In genomic region chr12:41724216-41724615, GRCh38 we compare ENCODE assay signal across 28 cellular contexts.
DNase-seq lines count a peak whose midpoint lies in the region; ATAC-seq, FAIRE-seq and TF ChIP-seq lines count a peak whose summit lies in the region.
"Had no signal": no experiment of that assay in that cellular context is flagged by ENCODE, and none has a peak within 500 bp of the region (broad histone marks: within the 10 kb centered on the region; RNA-seq: fewer than 3 reads in every experiment).

No MANE protein-coding gene starts in this region.

- H3K4me1 ChIP-seq in RWPE2 (ENCODE audit: insufficient read depth, poor library complexity, severe bottlenecking) (no peaks in the 10 kb centered on the region), pancreas (no peaks in the 10 kb centered on the region), smooth muscle cell (ENCODE audit: low read depth) (peaks cover 4% of the 10 kb centered on the region)
- H3K4me1 ChIP-seq: colonic mucosa, esophagus squamous epithelium, gastrocnemius medialis, left ventricle myocardium inferior, right atrium auricular region, spleen had no signal

- H2AFZ ChIP-seq in smooth muscle cell (ENCODE audit: low read depth): no peak overlapping the region

- TF ChIP-seq CTCF in RWPE2 (IDR thresholded peaks at IDR 0.05; ENCODE audit: poor library complexity, severe bottlenecking) (no peak), pancreas (IDR thresholded peaks at IDR 0.05) (no peak), smooth muscle cell (IDR thresholded peaks at IDR 0.05; ENCODE audit: borderline replicate concordance, insufficient read depth, poor library complexity, severe bottlenecking) (no peak)

- no peaks in the 10 kb centered on the region for H3K9me3 ChIP-seq in RWPE2 (ENCODE audit: severe bottlenecking)
- H3K9me3 ChIP-seq in pancreas: no peaks in the 10 kb centered on the region
- H3K9me3 ChIP-seq in smooth muscle cell (replicated peaks; ENCODE audit: low read depth): no peaks in the 10 kb centered on the region
- H3K9me3 ChIP-seq: colonic mucosa, esophagus squamous epithelium, gastrocnemius medialis, left ventricle myocardium inferior, right atrium auricular region, spleen had no signal

- WGBS in pancreas, 2 donors: 12 to 17% methylated on average over 2 of the region's 2 CpGs
- WGBS in smooth muscle cell (ENCODE audit: low lambda C conversion rate): 82% methylated on average over 2 of the region's 2 CpGs

- H3K4me2 ChIP-seq in smooth muscle cell: no peak overlapping the region

- intact Hi-C loops in pancreas (cut with DNase I): no loop called here

- no peaks in the 10 kb centered on the region for H3K27me3 ChIP-seq in RWPE2 (ENCODE audit: insufficient read depth, poor library complexity, severe bottlenecking)
- no peaks in the 10 kb centered on the region for H3K27me3 ChIP-seq in pancreas
- no peaks in the 10 kb centered on the region for H3K27me3 ChIP-seq in smooth muscle cell (ENCODE audit: low read depth)
- H3K27me3 ChIP-seq: colonic mucosa, esophagus squamous epithelium, gastrocnemius medialis, right atrium auricular region, spleen had no signal

- no peak for FAIRE-seq in pancreas (lab: Jason Lieb, UNC)

- no peak overlapping the region for H3K27ac ChIP-seq in RWPE2 (ENCODE audit: poor library complexity, severe bottlenecking)
- H3K27ac ChIP-seq in pancreas: no peak overlapping the region
- no peak overlapping the region for H3K27ac ChIP-seq in smooth muscle cell (ENCODE audit: low read depth)
- H3K27ac ChIP-seq: colonic mucosa, esophagus squamous epithelium, gastrocnemius medialis, left ventricle myocardium inferior, right atrium auricular region, spleen had no signal

- DNase-seq in DMS53 (lab: John Stamatoyannopoulos, UW): peak; percentile 54
- no peak for DNase-seq in DMS53 treated with DMSO at 0.1 percent for 48 hours (lab: John Stamatoyannopoulos, UW; ENCODE audit: unreplicated experiment)
- DNase-seq in NCI-H226: peak; percentile 36
- DNase-seq in RWPE2 (ENCODE audit: low spot score): no peak
- DNase-seq in kidney tubule cell (ENCODE audit: low spot score): peak; percentile 56
- no peak for DNase-seq in pancreas
- DNase-seq in NCI-H345 treated with DMSO at 0.1 percent for 48 hours (lab: John Stamatoyannopoulos, UW; ENCODE audit: unreplicated experiment): no peak
- DNase-seq in smooth muscle cell (lab: John Stamatoyannopoulos, UW; ENCODE audit: unreplicated experiment): no peak
- DNase-seq: 8988T; activated naive CD4-positive, alpha-beta T cell treated with anti-CD3 and anti-CD28 coated beads, Interleukin-2, amount 10 ng/mL, durations not matched to agents 7 days and 5 days; activated T-cell treated with anti-CD3 and anti-CD28 coated beads, Interleukin-2, amount 50 U/mL, for 24 hours; amniotic stem cell; CD4-positive, alpha-beta T cell; colonic mucosa; esophagus squamous epithelium; gastrocnemius medialis; GOT3; hippocampal formation; immature natural killer cell; left ventricle myocardium inferior; naive thymus-derived CD4-positive, alpha-beta T cell; NCI-H1105 treated with DMSO at 0.1 percent for 48 hours; NCI-H2107; NCI-H526; spleen; stimulated activated CD4-positive, alpha-beta T cell treated with anti-CD3 and anti-CD28 coated beads, Interleukin-4, amount 100 ng/mL, for 1 hour had no signal

- no peaks in the 10 kb centered on the region for H3K36me3 ChIP-seq in RWPE2 (ENCODE audit: low read depth)
- no peaks in the 10 kb centered on the region for H3K36me3 ChIP-seq in pancreas
- H3K36me3 ChIP-seq in smooth muscle cell (ENCODE audit: low read depth): no peaks in the 10 kb centered on the region
- H3K36me3 ChIP-seq: colonic mucosa, esophagus squamous epithelium, gastrocnemius medialis, left ventricle myocardium inferior, right atrium auricular region, spleen had no signal

- ATAC-seq in RWPE2 (ENCODE audit: low read depth) (peak; percentile 76; the same call in 2 of the 3 replicates), pancreas (no peak)
- ATAC-seq: gastrocnemius medialis; naive thymus-derived CD4-positive, alpha-beta T cell; stimulated activated memory B cell treated with anti-CD40 and anti-IgM and Interleukin-4, amounts not matched to agents 10 μg/mL and 1 μg/mL and 100 μg/mL, for 72 hours had no signal

- H4K20me1 ChIP-seq in smooth muscle cell (ENCODE audit: low read depth): no peaks in the 10 kb centered on the region

- no peaks in the 10 kb centered on the region for H3K79me2 ChIP-seq in smooth muscle cell (ENCODE audit: low read depth)

- H3K4me3 ChIP-seq in RWPE2 (ENCODE audit: severe bottlenecking) (no peak overlapping the region), pancreas (no peak overlapping the region), smooth muscle cell (no peak overlapping the region)
- H3K4me3 ChIP-seq: colonic mucosa, esophagus squamous epithelium, gastrocnemius medialis, left ventricle myocardium inferior, right atrium auricular region, spleen had no signal

- no peaks in the 10 kb centered on the region for H3F3A ChIP-seq in smooth muscle cell (ENCODE audit: low read depth)

- H3K9ac ChIP-seq in smooth muscle cell (ENCODE audit: low read depth): no peak overlapping the region

Comparison
In these comparisons a context has a peak if more than half of its experiments do, and no peak if none do; other contexts are left out.
1. DNase-seq: peak in DMS53 (single experiment), NCI-H226 (single experiment) and kidney tubule cell (single experiment); none in DMS53 treated with DMSO at 0.1 percent for 48 hours (single experiment), RWPE2 (single experiment), pancreas (0 of 6), NCI-H345 treated with DMSO at 0.1 percent for 48 hours (single experiment) and smooth muscle cell (single experiment).